In the genomic region with DNA sequence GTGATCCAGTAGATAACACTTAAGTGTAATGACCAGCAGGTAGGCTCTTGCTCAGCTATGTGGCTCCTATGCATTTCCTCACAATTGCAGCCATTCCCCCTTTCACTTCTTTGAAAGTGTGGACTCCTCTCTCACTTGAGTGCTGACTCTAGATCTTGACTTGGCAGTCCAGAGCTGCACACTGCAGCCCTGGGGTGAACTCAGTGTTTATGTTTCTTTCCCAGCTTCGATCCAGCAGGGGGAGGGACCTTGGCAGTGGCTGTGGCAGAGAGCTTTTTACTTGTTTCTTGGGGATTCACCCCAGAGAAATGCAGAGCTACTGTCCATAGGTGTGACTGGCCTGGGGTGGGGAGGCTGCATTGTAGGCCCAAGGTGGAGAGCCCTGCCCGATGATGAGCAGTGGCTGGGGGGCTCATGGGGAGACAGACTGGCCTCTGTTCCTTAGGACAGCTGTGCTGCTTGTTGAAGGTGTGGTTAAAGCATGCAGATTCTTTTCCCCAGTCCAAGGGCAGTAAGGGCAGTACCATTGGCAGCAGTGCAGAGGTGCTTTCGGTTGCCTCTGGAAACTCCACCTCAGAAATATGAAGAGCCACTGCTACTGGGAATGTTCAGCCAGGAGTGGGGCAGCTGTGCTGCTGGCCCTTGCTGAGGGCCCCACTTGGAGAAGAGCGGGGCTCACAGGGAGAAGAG, we compare ENCODE assay signal across 17 cellular contexts.
"Had no signal": no experiment of that assay in that cellular context is flagged by ENCODE, and none has a peak within 500 bp of the region (broad histone marks: within the 10 kb centered on the region; RNA-seq: fewer than 3 reads in every experiment).

No MANE protein-coding gene starts in this region.

- ATAC-seq: activated T-helper 17 cell treated with anti-CD3 and anti-CD28 coated beads, Interleukin-2, amount 50 U/mL, for 72 hours; left cardiac atrium; lower lobe of right lung; naive thymus-derived CD4-positive, alpha-beta T cell; stimulated activated memory B cell treated with anti-CD40 and anti-IgM and Interleukin-4, amounts not matched to agents 10 μg/mL and 1 μg/mL and 100 μg/mL, for 72 hours; T-helper 17 cell had no signal

- H3K27me3 ChIP-seq: esophagus squamous epithelium, right atrium auricular region, spleen, transverse colon had no signal

- H3K27ac ChIP-seq: esophagus squamous epithelium, lower lobe of right lung, right atrium auricular region, spleen had no signal

- H3K4me1 ChIP-seq: esophagus squamous epithelium, lower lobe of right lung, right atrium auricular region, spleen, transverse colon had no signal

- H3K36me3 ChIP-seq: esophagus squamous epithelium, lower lobe of right lung, right atrium auricular region, spleen, transverse colon had no signal

- H3K4me3 ChIP-seq: esophagus squamous epithelium, lower lobe of right lung, right atrium auricular region, spleen, transverse colon had no signal

- DNase-seq: activated CD4-positive, alpha-beta T cell treated with anti-CD3 and anti-CD28 coated beads, Interleukin-2, amount 10 ng/mL, durations not matched to agents 7 days and 5 days; activated CD4-positive, CD25-positive, alpha-beta regulatory T cell; activated naive CD4-positive, alpha-beta T cell treated with anti-CD3 and anti-CD28 coated beads, Interleukin-2, amount 10 ng/mL, durations not matched to agents 7 days and 5 days; activated T-cell treated with anti-CD3 and anti-CD28 coated beads for 4 hours; cerebellar nuclear complex; esophagus squamous epithelium; hippocampal formation; left cardiac atrium; lower lobe of right lung; naive thymus-derived CD4-positive, alpha-beta T cell; spleen; stimulated activated CD4-positive, alpha-beta T cell treated with anti-CD3 and anti-CD28 coated beads, Interleukin-1b, Interleukin-23, amount 100 ng/mL, for 48 hours; T-helper 17 cell; transverse colon had no signal

- H3K9me3 ChIP-seq: esophagus squamous epithelium, lower lobe of right lung, transverse colon had no signal
